8 cellular contexts compared by ENCODE assay signal in the genomic region with DNA sequence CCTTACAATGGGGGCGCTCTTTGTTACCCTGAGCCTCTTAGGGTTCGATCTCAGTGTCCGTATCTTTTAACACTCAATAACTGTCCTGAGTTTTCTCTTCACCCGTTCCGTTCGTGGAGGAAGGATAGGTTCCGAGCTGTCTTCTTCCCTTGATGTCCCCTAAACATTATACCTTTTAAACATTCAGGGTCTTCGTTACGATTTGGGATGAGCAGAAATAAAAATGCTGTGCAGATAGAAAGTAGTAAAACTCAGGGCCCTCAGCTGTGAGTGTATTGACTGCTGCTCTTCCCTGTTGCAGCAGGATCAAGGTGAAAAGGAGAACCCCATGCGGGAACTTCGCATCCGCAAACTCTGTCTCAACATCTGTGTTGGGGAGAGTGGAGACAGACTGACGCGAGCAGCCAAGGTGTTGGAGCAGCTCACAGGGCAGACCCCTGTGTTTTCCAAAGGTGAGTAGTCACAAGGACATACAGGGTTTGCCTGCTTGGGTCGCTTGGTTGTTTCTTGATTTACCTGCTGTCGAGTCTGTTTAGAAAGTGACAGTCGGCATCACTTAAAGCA. TPM values are rescaled to one million over a fixed set of nuclear protein-coding genes. Genes with fewer than 3 reads are reported as not detected.
A peak's percentile ranks its signal among the peaks of the same experiment; 100 is the strongest.
DNase-seq lines count a peak whose midpoint lies in the region; ATAC-seq and TF ChIP-seq lines count a peak whose summit lies in the region.

No MANE protein-coding gene starts in this region.

- POLR2A ChIA-PET in CD8-positive, alpha-beta T cell (lab: Charles Lee), result interaction anchor here (1.2 to 1.9 kb wide), 10 partner anchors 10 to 674 kb away, joined by 3 to 15 read pairs (median 4); a partner anchor contains a TSS

- peak overlapping the region; percentile 97 for H3K27ac Mint-ChIP-seq in CD8-positive, alpha-beta T cell
- peak overlapping the region; percentile 100 for H3K27ac Mint-ChIP-seq in neural crest cell (ENCODE audit: unreplicated experiment)

- H3K4me1 Mint-ChIP-seq in CD8-positive, alpha-beta T cell (ENCODE audit: low read depth), result peaks cover 51% of the 10 kb centered on the region
- H3K4me1 Mint-ChIP-seq in neural crest cell, result peaks cover 49% of the 10 kb centered on the region

- H3K9ac ChIP-seq in MM.1S (ENCODE audit: low read length) (peak overlapping the region; percentile 90), duodenal mucosa (ENCODE audit: low read depth in 1 of 2, low read length in 2 of 2) (peak overlapping the region; percentile 91 to 97)

- H2AFZ ChIP-seq in MM.1S (ENCODE audit: low read length), result no peak overlapping the region

- peaks cover 59% of the 10 kb centered on the region for H3K79me2 ChIP-seq in MM.1S (ENCODE audit: low read length)

- no peaks in the 10 kb centered on the region for H3K9me3 ChIP-seq in CD8-positive, alpha-beta T cell (ENCODE audit: low read length)
- no peaks in the 10 kb centered on the region for H3K9me3 ChIP-seq in MM.1S (replicated peaks; ENCODE audit: insufficient read depth, low read length)
- H3K9me3 ChIP-seq in duodenal mucosa (ENCODE audit: control insufficient read depth in 1 of 2, low read length in 2 of 2), result no peaks in the 10 kb centered on the region

- DNase-seq in CD8-positive, alpha-beta T cell, result no peak
- DNase-seq in MM.1S, result peak; percentile 31
- no peak for DNase-seq in neural crest cell (ENCODE audit: low read depth, low spot score)
- no peak for DNase-seq in COLO668 (lab: John Stamatoyannopoulos, UW; ENCODE audit: unreplicated experiment)
- DNase-seq in islet precursor cell, result no peak

- peak overlapping the region; percentile 74 for H3K27ac ChIP-seq in CD8-positive, alpha-beta T cell (ENCODE audit: low read depth, low read length)
- H3K27ac ChIP-seq in MM.1S (ENCODE audit: low read length) (peak overlapping the region; percentile 67; the same call in 1 of the 2 replicates), duodenal mucosa (ENCODE audit: low read depth, low read length) (no peak overlapping the region)

- peaks cover 20% of the 10 kb centered on the region for H3F3A ChIP-seq in MM.1S (ENCODE audit: insufficient read depth, low read length)

- ATAC-seq in CD8-positive, alpha-beta T cell, result no peak
- ATAC-seq in HG03442 (IDR thresholded peaks at IDR 0.05; ENCODE audit: unreplicated experiment), result no peak
- no peak for ATAC-seq in GM19351 (IDR thresholded peaks at IDR 0.05; ENCODE audit: unreplicated experiment)

- no peaks in the 10 kb centered on the region for H3K9me3 Mint-ChIP-seq in CD8-positive, alpha-beta T cell
- H3K9me3 Mint-ChIP-seq in neural crest cell, result no peaks in the 10 kb centered on the region

- CTCF ChIA-PET in CD8-positive, alpha-beta T cell (lab: Charles Lee), result interaction anchor here (0.9 to 1.4 kb wide), 7 partner anchors 10 to 324 kb away, joined by 3 to 4 read pairs (median 3); no protein-coding TSS in a partner anchor

- peaks cover 42% of the 10 kb centered on the region for H3K4me1 ChIP-seq in CD8-positive, alpha-beta T cell (ENCODE audit: insufficient read depth, low read length)
- peaks cover 11% of the 10 kb centered on the region for H3K4me1 ChIP-seq in MM.1S (ENCODE audit: low read length)
- peaks cover 39 to 46% of the 10 kb centered on the region in 2 donors for H3K4me1 ChIP-seq in duodenal mucosa (ENCODE audit: control insufficient read depth in 1 of 2, insufficient read depth in 2 of 2, low read length in 2 of 2)

- H4K20me1 ChIP-seq in MM.1S (ENCODE audit: insufficient read depth, low read length), result peaks cover 44% of the 10 kb centered on the region

- H3K4me2 ChIP-seq in MM.1S (ENCODE audit: low read depth, low read length), result peak overlapping the region; percentile 95

- H3K27me3 ChIP-seq in CD8-positive, alpha-beta T cell (ENCODE audit: insufficient read depth, low read length), result no peaks in the 10 kb centered on the region
- H3K27me3 ChIP-seq in MM.1S (replicated peaks; ENCODE audit: insufficient read depth, low read length) (no peaks in the 10 kb centered on the region), duodenal mucosa (ENCODE audit: control insufficient read depth in 1 of 2, insufficient read depth in 2 of 2, low read length in 2 of 2) (no peaks in the 10 kb centered on the region)

- H3K36me3 Mint-ChIP-seq in CD8-positive, alpha-beta T cell, result peaks cover 58% of the 10 kb centered on the region
- peaks cover 38% of the 10 kb centered on the region for H3K36me3 Mint-ChIP-seq in neural crest cell (ENCODE audit: low read depth)

- H3K4me3 ChIP-seq in CD8-positive, alpha-beta T cell (ENCODE audit: low read depth, low read length), result peak overlapping the region; percentile 68
- H3K4me3 ChIP-seq in MM.1S (ENCODE audit: low read length) (peak overlapping the region; percentile 98), duodenal mucosa (ENCODE audit: low read depth in 1 of 2, low read length in 2 of 2) (peak overlapping the region; percentile 93 to 94)

- no peaks in the 10 kb centered on the region for H3K9me2 ChIP-seq in MM.1S (replicated peaks; ENCODE audit: insufficient read depth, low read length)

- H3K27me3 Mint-ChIP-seq in CD8-positive, alpha-beta T cell (ENCODE audit: low read depth), result no peaks in the 10 kb centered on the region
- H3K27me3 Mint-ChIP-seq in neural crest cell (ENCODE audit: low read depth), result no peaks in the 10 kb centered on the region

- intact Hi-C loops in CD8-positive, alpha-beta T cell (cut with DNase I, micrococcal nuclease), result loop anchor here (5.0 to 10.0 kb wide), 3 partner anchors 135 to 1542 kb away; a partner anchor contains a TSS

- peak overlapping the region; percentile 96 for H3K4me3 Mint-ChIP-seq in CD8-positive, alpha-beta T cell
- H3K4me3 Mint-ChIP-seq in neural crest cell, result peak overlapping the region; percentile 99

- peaks cover 40% of the 10 kb centered on the region for H3K36me3 ChIP-seq in CD8-positive, alpha-beta T cell (ENCODE audit: insufficient read depth, low read length)
- H3K36me3 ChIP-seq in MM.1S (replicated peaks; ENCODE audit: insufficient read depth, low read length), result peaks cover 31% of the 10 kb centered on the region; the same call in 1 of the 2 replicates
- H3K36me3 ChIP-seq in duodenal mucosa (ENCODE audit: control insufficient read depth in 1 of 2, insufficient read depth in 2 of 2, low read length in 2 of 2), result peaks cover 33 to 43% of the 10 kb centered on the region in 2 donors

- no peak for TF ChIP-seq CTCF in CD8-positive, alpha-beta T cell (IDR thresholded peaks at IDR 0.05)
- TF ChIP-seq CTCF in MM.1S (IDR thresholded peaks at IDR 0.05; ENCODE audit: low read length) (no peak), neural crest cell (conservative IDR thresholded peaks at IDR 0.05) (no peak)

RNA-seq across cellular contexts. Expression of a gene that starts 0.8 kb away (rescaled TPM):
- total RNA-seq in CD8-positive, alpha-beta T cell, result 1,000 to 10,000 TPM; 2,153 to 2,178 TPM
- 1,184 and 1,252 TPM in 2 replicates for total RNA-seq in neural crest cell

RNA-seq across cellular contexts. Expression of a gene that starts 50.9 kb away (rescaled TPM):
- total RNA-seq in CD8-positive, alpha-beta T cell, result 10 to 100 TPM; 41.5 to 43.3 TPM
- 43.1 and 45.8 TPM in 2 replicates for total RNA-seq in neural crest cell
